In the genomic region with DNA sequence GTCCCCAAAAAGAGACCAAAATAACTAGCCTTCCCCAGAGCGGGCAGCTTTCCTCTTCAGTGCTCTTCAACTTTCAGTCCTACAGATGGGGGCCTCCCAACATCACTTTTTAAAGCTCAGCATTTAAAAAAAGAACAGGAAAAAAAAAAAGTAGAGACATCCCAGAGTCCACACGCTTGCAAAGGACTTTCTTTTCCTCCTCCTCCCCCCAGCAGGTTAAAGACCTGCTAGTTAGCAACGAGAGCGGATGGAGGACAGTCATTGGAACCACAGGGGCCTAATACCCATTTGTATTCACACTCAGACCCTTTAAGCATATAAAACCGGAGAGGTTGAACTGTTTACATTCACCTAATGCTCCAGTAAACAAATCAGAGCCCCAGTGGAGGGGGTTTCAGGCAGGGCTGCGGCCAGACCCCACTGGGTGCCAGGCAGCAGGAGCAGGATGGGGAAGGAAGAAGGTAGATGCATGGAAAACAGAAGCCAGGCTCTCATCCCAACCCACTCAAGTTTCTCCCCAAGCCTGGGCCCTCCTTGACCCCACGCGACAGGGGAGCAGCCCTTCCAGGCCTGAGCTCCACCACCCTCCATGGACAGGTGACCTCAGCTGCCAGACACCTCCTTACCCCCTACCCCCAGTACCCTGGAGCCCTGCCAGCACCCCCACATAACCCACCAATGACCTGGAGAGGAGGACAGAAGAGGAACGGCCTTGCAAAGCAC, we compare ENCODE assay signal across 12 cellular contexts. TPM values are rescaled to one million over a fixed set of nuclear protein-coding genes. Genes with fewer than 3 reads are reported as not detected.
DNase-seq lines count a peak whose midpoint lies in the region; ATAC-seq and TF ChIP-seq lines count a peak whose summit lies in the region.
"Had no signal": no experiment of that assay in that cellular context is flagged by ENCODE, and none has a peak within 500 bp of the region (broad histone marks: within the 10 kb centered on the region; RNA-seq: fewer than 3 reads in every experiment).

No MANE protein-coding gene starts in this region.

- no peak overlapping the region for H3K23ac ChIP-seq in trophoblast cell (ENCODE audit: low read length)

- H3K4me1 ChIP-seq in GM23338 (ENCODE audit: insufficient read depth), result peaks cover 57% of the 10 kb centered on the region
- peaks cover 53 to 64% of the 10 kb centered on the region in 2 experiments for H3K4me1 ChIP-seq in trophoblast cell (ENCODE audit: control insufficient read depth in 1 of 2, insufficient read depth in 2 of 2, low read length in 2 of 2)
- H3K4me1 ChIP-seq in esophagus muscularis mucosa, result peaks cover 36 to 73% (median 69%) of the 10 kb centered on the region in 4 donors
- peaks cover 6% of the 10 kb centered on the region for H3K4me1 ChIP-seq in ovary (ENCODE audit: insufficient read depth)

- TF ChIP-seq EP300 in esophagus muscularis mucosa (IDR thresholded peaks at IDR 0.05), result no peak
- no peak for TF ChIP-seq EP300 in ovary (IDR thresholded peaks at IDR 0.05)

- H3K79me2 ChIP-seq in GM23338 (replicated peaks; ENCODE audit: insufficient read depth) (no peaks in the 10 kb centered on the region), trophoblast cell (ENCODE audit: control insufficient read depth, insufficient read depth, low read length, poor library complexity) (peaks cover 39% of the 10 kb centered on the region)

- H3K36me3 Mint-ChIP-seq in GM23338 (ENCODE audit: low read depth), result no peaks in the 10 kb centered on the region

- peak overlapping the region; percentile 93 for H3K4ac ChIP-seq in trophoblast cell (ENCODE audit: low read depth, low read length)

- H3K27ac ChIP-seq in GM23338 (ENCODE audit: low read depth) (no peak overlapping the region), coronary artery (peak overlapping the region; percentile 71 to 85), trophoblast cell (ENCODE audit: low read depth, low read length) (peak overlapping the region; percentile 45), esophagus muscularis mucosa (replicated peaks in 1 of 4) (peak overlapping the region in 1 of 4 donors; percentile 11), ovary (no peak overlapping the region)

- peak overlapping the region; percentile 94 for H2AK5ac ChIP-seq in trophoblast cell (ENCODE audit: low read length)

- H3K4me2 ChIP-seq in GM23338 (peak overlapping the region; percentile 36; the same call in 1 of the 2 replicates), trophoblast cell (ENCODE audit: low read length) (peak overlapping the region; percentile 13)

- H3K9ac ChIP-seq in trophoblast cell (ENCODE audit: low read length), result no peak overlapping the region

- no peak for TF ChIP-seq POLR2A in esophagus muscularis mucosa (IDR thresholded peaks at IDR 0.05; ENCODE audit: low read depth)
- no peak for TF ChIP-seq POLR2A in ovary (IDR thresholded peaks at IDR 0.05)

- no peak overlapping the region for H3K27ac Mint-ChIP-seq in GM23338

- POLR2A ChIA-PET in GM10248 (lab: Yijun Ruan, JAX), result no interaction called here

- H4K20me1 ChIP-seq in GM23338 (replicated peaks; ENCODE audit: insufficient read depth), result peaks cover 39% of the 10 kb centered on the region

- no CpG with 5 or more reads among the region's 9 CpGs for WGBS in trophoblast cell (ENCODE audit: extremely low coverage, insufficient coverage, insufficient read length)
- WGBS in esophagus muscularis mucosa, result 74% methylated on average over 9 of the region's 9 CpGs
- WGBS in ovary, 3 donors, result 72 to 79% (median 78%) methylated on average over 9 of the region's 9 CpGs

- H3K4me3 Mint-ChIP-seq in GM23338, result peak overlapping the region; percentile 32; the same call in 1 of the 3 replicates

- peak overlapping the region; percentile 71 for H4K8ac ChIP-seq in trophoblast cell (ENCODE audit: low read depth, low read length)

- peaks cover 3% of the 10 kb centered on the region; the same call in 1 of the 3 replicates for H3K9me3 Mint-ChIP-seq in GM23338

- H3K27me3 ChIP-seq in GM23338 (ENCODE audit: insufficient read depth) (peaks cover 91% of the 10 kb centered on the region), trophoblast cell (ENCODE audit: insufficient read depth, low read length) (no peaks in the 10 kb centered on the region), esophagus muscularis mucosa (no peaks in the 10 kb centered on the region), ovary (no peaks in the 10 kb centered on the region)
- H3K27me3 ChIP-seq: gastroesophageal sphincter had no signal

- no peak overlapping the region for H2AFZ ChIP-seq in GM23338
- peak overlapping the region; percentile 50 for H2AFZ ChIP-seq in trophoblast cell (ENCODE audit: insufficient read depth, low read length, poor library complexity)

- H3K9me3 ChIP-seq in trophoblast cell (ENCODE audit: insufficient read depth, low read depth, low read length), result peaks cover 3% of the 10 kb centered on the region
- no peaks in the 10 kb centered on the region for H3K9me3 ChIP-seq in esophagus muscularis mucosa
- no peaks in the 10 kb centered on the region for H3K9me3 ChIP-seq in ovary
- H3K9me3 ChIP-seq: gastroesophageal sphincter had no signal

- H3K18ac ChIP-seq in trophoblast cell (ENCODE audit: low read length), result peak overlapping the region; percentile 86

- intact Hi-C loops in esophagus muscularis mucosa (cut with DNase I), result no loop called here
- intact Hi-C loops in ovary (cut with DNase I), result no loop called here

- H3K27me3 Mint-ChIP-seq in GM23338 (ENCODE audit: insufficient read depth, low read depth, poor library complexity), result peaks cover 99% of the 10 kb centered on the region

- TF ChIP-seq CTCF in GM10248 (IDR thresholded peaks at IDR 0.05; ENCODE audit: control extremely low read depth, extremely low read depth, low read depth, missing control alignments) (peak; percentile 31), GM23338 (conservative IDR thresholded peaks at IDR 0.05; ENCODE audit: low read depth in 2 of 2) (no peak; a peak in 1 of 4 replicates), coronary artery (IDR thresholded peaks at IDR 0.05) (no peak), esophagus muscularis mucosa (IDR thresholded peaks at IDR 0.05) (no peak), ovary (IDR thresholded peaks at IDR 0.05) (no peak)

- H3K14ac ChIP-seq in trophoblast cell (ENCODE audit: low read length), result peak overlapping the region; percentile 92

- H3K4me1 Mint-ChIP-seq in GM23338, result peaks cover 60% of the 10 kb centered on the region

- H3K4me3 ChIP-seq in GM23338, result no peak overlapping the region
- H3K4me3 ChIP-seq in coronary artery, result peak overlapping the region; percentile 42
- no peak overlapping the region for H3K4me3 ChIP-seq in trophoblast cell (ENCODE audit: low read depth, low read length)
- no peak overlapping the region for H3K4me3 ChIP-seq in esophagus muscularis mucosa
- no peak overlapping the region for H3K4me3 ChIP-seq in ovary
- H3K4me3 ChIP-seq: gastroesophageal sphincter had no signal

- no peaks in the 10 kb centered on the region for H3K9me2 ChIP-seq in GM23338 (ENCODE audit: insufficient read depth)

- H4K91ac ChIP-seq in trophoblast cell (ENCODE audit: low read depth, low read length), result peak overlapping the region; percentile 72

- DNase-seq in GM10248 (ENCODE audit: extremely low spot score) (peak; percentile 53), GM23338 (ENCODE audit: low spot score) (peak; percentile 92), coronary artery (ENCODE audit: low spot score) (no peak), trophoblast cell (no peak), amniotic stem cell (lab: John Stamatoyannopoulos, UW) (no peak), esophagus muscularis mucosa (ENCODE audit: extremely low spot score) (no peak), ovary (no peak)
- DNase-seq: activated CD8-positive, alpha-beta memory T cell treated with anti-CD3 and anti-CD28 coated beads, Interleukin-2, amount 50 U/mL, for 48 hours; central memory CD4-positive, alpha-beta T cell; SW 1271 had no signal

- peak overlapping the region; percentile 79 for H4K12ac ChIP-seq in trophoblast cell (ENCODE audit: low read depth, low read length)

- H3K79me1 ChIP-seq in trophoblast cell (ENCODE audit: low read length), result peaks cover 47% of the 10 kb centered on the region

- CTCF ChIA-PET in GM10248 (lab: Yijun Ruan, JAX), result interaction anchor here (1.2 kb wide), 1 partner anchor 11 kb away, joined by 4 read pairs; no protein-coding TSS in a partner anchor

- peaks cover 32% of the 10 kb centered on the region for H3F3A ChIP-seq in GM23338 (replicated peaks; ENCODE audit: low read depth)

- H2BK120ac ChIP-seq in trophoblast cell (ENCODE audit: insufficient read depth, low read length, poor library complexity), result peak overlapping the region; percentile 84

- peak overlapping the region; percentile 50 for H2BK5ac ChIP-seq in trophoblast cell (ENCODE audit: low read depth, low read length, poor library complexity)

- ATAC-seq in GM23338 (peak; percentile 61), HG03280 (IDR thresholded peaks at IDR 0.05; ENCODE audit: unreplicated experiment) (no peak)
- ATAC-seq: gastroesophageal sphincter had no signal

- H2BK12ac ChIP-seq in trophoblast cell (ENCODE audit: low read length), result peak overlapping the region; percentile 51

- H3K36me3 ChIP-seq in GM23338 (ENCODE audit: insufficient read depth), result no peaks in the 10 kb centered on the region
- H3K36me3 ChIP-seq in trophoblast cell (ENCODE audit: control insufficient read depth in 1 of 2, insufficient read depth in 2 of 2, low read length in 2 of 2), result no peaks in the 10 kb centered on the region
- no peaks in the 10 kb centered on the region for H3K36me3 ChIP-seq in esophagus muscularis mucosa
- H3K36me3 ChIP-seq in ovary, result no peaks in the 10 kb centered on the region
- H3K36me3 ChIP-seq: gastroesophageal sphincter had no signal

TF ChIP-seq in GM23338, 12 proteins besides CTCF, POLR2A, EP300 and RAD21 (continues in another document):
- TF ChIP-seq NANOG (IDR thresholded peaks at IDR 0.05; ENCODE audit: borderline replicate concordance), result peak; percentile 81
- TF ChIP-seq STAT1 (IDR thresholded peaks at IDR 0.05; ENCODE audit: unreplicated experiment), result no peak
- no peak for TF ChIP-seq EZH2phosphoT487 (IDR thresholded peaks at IDR 0.05; ENCODE audit: unreplicated experiment)
- TF ChIP-seq JUNB (IDR thresholded peaks at IDR 0.05; ENCODE audit: unreplicated experiment), result no peak
- TF ChIP-seq ZNF331 (CRISPR knock-in tag; IDR thresholded peaks at IDR 0.05; ENCODE audit: low read depth), result no peak
- peak; percentile 87 for TF ChIP-seq POLR2AphosphoS5 (IDR thresholded peaks at IDR 0.05; ENCODE audit: low read depth)

RNA-seq across cellular contexts. Expression of a gene that starts 15.2 kb away (rescaled TPM):
- 0.74 and 1.0 TPM in 2 replicates for total RNA-seq in GM23338 (2014; rRNA removed; shearing (Covaris generic))
- polyA plus RNA-seq in GM23338 (2016; fragmentation: Nextera tagmentation; extraction: Ambion mirVana) (1.3 and 1.5 TPM in 2 replicates), ovary (1 to 10 TPM; 3.4 to 6.5 TPM)
- polyA plus RNA-seq in trophoblast cell (2013), result 36.4 and 36.5 TPM in 2 replicates
- total RNA-seq in esophagus muscularis mucosa (10 to 100 TPM; 25.7 to 53.0 (median 30.6) TPM), ovary (10 to 100 TPM in 5 of 7 donors, 1 to 10 TPM in 2; 5.5 to 17.6 (median 12.6) TPM)

Comparison
In these comparisons a context has a peak if more than half of its experiments do, and no peak if none do; other contexts are left out.
1. DNase-seq: peak in GM10248 (single experiment) and GM23338 (single experiment); none in coronary artery (single experiment), trophoblast cell (0 of 2), amniotic stem cell (single experiment), esophagus muscularis mucosa (single experiment) and ovary (0 of 5).
2. H3K27ac ChIP-seq: peak in coronary artery (2 of 2) and trophoblast cell (single experiment); none in GM23338 (single experiment) and ovary (0 of 2).